Comparison of ENCODE assay signal across 7 cellular contexts in the genomic region with DNA sequence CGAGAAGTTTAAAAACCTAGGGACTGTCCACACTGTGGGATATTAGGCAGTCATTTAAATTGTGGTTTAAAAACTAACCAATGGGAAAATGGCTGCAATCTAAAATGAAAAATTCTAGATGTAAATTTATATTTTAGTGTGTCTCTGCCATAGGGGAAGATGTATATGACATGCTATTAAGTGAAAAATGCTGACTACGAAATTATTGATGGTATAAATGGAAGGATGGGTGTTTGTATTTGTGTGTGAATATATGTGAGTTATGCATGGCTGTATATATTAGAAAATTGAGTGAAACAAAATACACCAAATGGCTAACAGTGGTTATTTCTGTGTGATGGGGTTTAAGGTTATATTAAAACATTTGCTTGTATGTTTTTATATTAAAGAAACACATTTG.
"Had no signal": no experiment of that assay in that cellular context is flagged by ENCODE, and none has a peak within 500 bp of the region (broad histone marks: within the 10 kb centered on the region; RNA-seq: fewer than 3 reads in every experiment).

No MANE protein-coding gene starts in this region.

- ATAC-seq: GM23338, HCT116 had no signal

- H2AFZ ChIP-seq: GM23338 had no signal

- H3K36me3 ChIP-seq: HAP-1 had no signal

- H3K4me1 ChIP-seq: HAP-1 had no signal

- H3K9me3 ChIP-seq: HAP-1 had no signal

- H3K4me2 ChIP-seq: GM23338 had no signal

- DNase-seq: H7, HFFc6, KG1 had no signal

- H3K27ac ChIP-seq: HL-60 had no signal

- H3K4me3 ChIP-seq: GM23338, HAP-1 had no signal
